Comparison of ENCODE assay signal across 13 cellular contexts in the genomic region with DNA sequence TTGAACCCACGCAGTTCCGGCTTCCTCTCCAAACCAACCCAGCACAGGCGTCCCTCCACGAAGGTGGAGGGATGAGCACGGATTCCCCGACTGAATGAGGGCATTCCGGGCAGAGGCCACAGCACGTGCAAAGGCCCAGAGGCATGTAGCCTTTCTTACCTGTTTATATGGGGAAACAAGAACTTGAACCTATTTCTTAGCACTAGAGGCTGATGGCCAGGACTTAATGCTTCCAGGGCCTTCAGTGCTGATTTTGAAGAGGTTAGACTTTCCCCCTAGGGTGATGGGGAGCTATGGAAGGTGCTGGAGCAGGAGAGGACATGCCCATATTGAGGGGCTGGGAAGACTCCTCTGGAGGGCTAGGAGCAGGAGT. TPM values are rescaled to one million over a fixed set of nuclear protein-coding genes. Genes with fewer than 3 reads are reported as not detected.
A peak's percentile ranks its signal among the peaks of the same experiment; 100 is the strongest.
DNase-seq lines count a peak whose midpoint lies in the region; ATAC-seq and TF ChIP-seq lines count a peak whose summit lies in the region.
"Had no signal": no experiment of that assay in that cellular context is flagged by ENCODE, and none has a peak within 500 bp of the region (broad histone marks: within the 10 kb centered on the region; RNA-seq: fewer than 3 reads in every experiment).

No MANE protein-coding gene starts in this region.

- no peak for ATAC-seq in activated T-cell treated with anti-CD3 and anti-CD28 coated beads, Interleukin-2, amount 50 U/mL, for 72 hours (replicated peaks in 1 of 2)
- no peak for ATAC-seq in central memory CD8-positive, alpha-beta T cell (replicated peaks; ENCODE audit: extremely low read depth, poor library complexity, severe bottlenecking)
- ATAC-seq in stimulated activated naive CD8-positive, alpha-beta T cell treated with anti-CD3 and anti-CD28 coated beads, Interleukin-15, amount 100 ng/mL, for 72 hours = no peak

- no peak for DNase-seq in activated T-cell treated with anti-CD3 and anti-CD28 coated beads, Interleukin-2, amount 50 U/mL, for 72 hours
- no peak for DNase-seq in activated T-cell treated with anti-CD3 and anti-CD28 coated beads, Interleukin-2, amount 50 U/mL, for 48 hours
- DNase-seq in central memory CD8-positive, alpha-beta T cell (ENCODE audit: low spot score in 2 of 2) = no peak
- no peak for DNase-seq in stimulated activated naive CD8-positive, alpha-beta T cell treated with anti-CD3 and anti-CD28 coated beads, Interleukin-15, amount 100 ng/mL, for 72 hours
- DNase-seq in NCI-H128 (lab: John Stamatoyannopoulos, UW; ENCODE audit: unreplicated experiment) (no peak), NCI-H146 (lab: John Stamatoyannopoulos, UW) (no peak), Ammon's horn (ENCODE audit: low spot score) (no peak)
- DNase-seq: ACHN, NCI-H1694 treated with DMSO at 0.1 percent for 48 hours had no signal

- H3K4me1 ChIP-seq in OCI-LY1 (ENCODE audit: insufficient read depth, low read length, severe bottlenecking) = peaks cover 54% of the 10 kb centered on the region

- H3K9me3 ChIP-seq in OCI-LY1 (ENCODE audit: low read length) = no peaks in the 10 kb centered on the region
- H3K9me3 ChIP-seq: ovary, tibial nerve had no signal

- H3K79me2 ChIP-seq in OCI-LY1 (ENCODE audit: insufficient read depth, low read length) = no peaks in the 10 kb centered on the region

- H3K4me3 Mint-ChIP-seq in activated T-cell treated with anti-CD3 and anti-CD28 coated beads, Interleukin-2, amount 50 U/mL, for 72 hours = peak overlapping the region; percentile 81 to 90
- H3K4me3 Mint-ChIP-seq in central memory CD8-positive, alpha-beta T cell = peak overlapping the region; percentile 78
- peak overlapping the region; percentile 90 to 96 for H3K4me3 Mint-ChIP-seq in stimulated activated naive CD8-positive, alpha-beta T cell treated with anti-CD3 and anti-CD28 coated beads, Interleukin-15, amount 100 ng/mL, for 72 hours

- H3K4me1 Mint-ChIP-seq in activated T-cell treated with anti-CD3 and anti-CD28 coated beads, Interleukin-2, amount 50 U/mL, for 72 hours (ENCODE audit: low read depth) = peaks cover 40% of the 10 kb centered on the region
- H3K4me1 Mint-ChIP-seq in central memory CD8-positive, alpha-beta T cell = peaks cover 31% of the 10 kb centered on the region
- H3K4me1 Mint-ChIP-seq in stimulated activated naive CD8-positive, alpha-beta T cell treated with anti-CD3 and anti-CD28 coated beads, Interleukin-15, amount 100 ng/mL, for 72 hours = peaks cover 50% of the 10 kb centered on the region

- no peaks in the 10 kb centered on the region for H3F3A ChIP-seq in OCI-LY1 (ENCODE audit: insufficient read depth, low read length)

- peak overlapping the region; percentile 64 for H3K9ac ChIP-seq in OCI-LY1 (ENCODE audit: low read length)

- H3K36me3 ChIP-seq in OCI-LY1 (ENCODE audit: insufficient read depth, low read length) = 0 out of 2 replicates have a peak, but pooled peaks cover 4% of the 10 kb centered on the region
- H3K36me3 ChIP-seq: ovary, tibial nerve had no signal

- no peaks in the 10 kb centered on the region for H4K20me1 ChIP-seq in OCI-LY1 (ENCODE audit: insufficient read depth, low read length)

- no peak overlapping the region for H2AFZ ChIP-seq in OCI-LY1 (ENCODE audit: low read length)

- H3K27me3 Mint-ChIP-seq in activated T-cell treated with anti-CD3 and anti-CD28 coated beads, Interleukin-2, amount 50 U/mL, for 72 hours (ENCODE audit: low read depth) = no peaks in the 10 kb centered on the region
- no peaks in the 10 kb centered on the region for H3K27me3 Mint-ChIP-seq in central memory CD8-positive, alpha-beta T cell
- no peaks in the 10 kb centered on the region for H3K27me3 Mint-ChIP-seq in stimulated activated naive CD8-positive, alpha-beta T cell treated with anti-CD3 and anti-CD28 coated beads, Interleukin-15, amount 100 ng/mL, for 72 hours

- no peaks in the 10 kb centered on the region for H3K9me3 Mint-ChIP-seq in activated T-cell treated with anti-CD3 and anti-CD28 coated beads, Interleukin-2, amount 50 U/mL, for 72 hours
- H3K9me3 Mint-ChIP-seq in central memory CD8-positive, alpha-beta T cell = no peaks in the 10 kb centered on the region
- H3K9me3 Mint-ChIP-seq in stimulated activated naive CD8-positive, alpha-beta T cell treated with anti-CD3 and anti-CD28 coated beads, Interleukin-15, amount 100 ng/mL, for 72 hours = no peaks in the 10 kb centered on the region

- H3K27ac Mint-ChIP-seq in activated T-cell treated with anti-CD3 and anti-CD28 coated beads, Interleukin-2, amount 50 U/mL, for 72 hours = no peak overlapping the region
- peak overlapping the region; percentile 89 for H3K27ac Mint-ChIP-seq in central memory CD8-positive, alpha-beta T cell (ENCODE audit: low read depth)
- H3K27ac Mint-ChIP-seq in stimulated activated naive CD8-positive, alpha-beta T cell treated with anti-CD3 and anti-CD28 coated beads, Interleukin-15, amount 100 ng/mL, for 72 hours = peak overlapping the region in 1 of 2 donors; percentile 92

- H3K4me2 ChIP-seq in OCI-LY1 (ENCODE audit: low read length) = peak overlapping the region; percentile 85

- no peaks in the 10 kb centered on the region for H3K9me2 ChIP-seq in OCI-LY1 (ENCODE audit: low read depth, low read length)

- peak overlapping the region; percentile 87 for H3K27ac ChIP-seq in OCI-LY1 (ENCODE audit: low read depth, low read length, poor library complexity, severe bottlenecking)
- H3K27ac ChIP-seq: ovary had no signal

- no peaks in the 10 kb centered on the region for H3K27me3 ChIP-seq in OCI-LY1 (ENCODE audit: insufficient read depth, low read length)
- H3K27me3 ChIP-seq: ovary had no signal

- H3K36me3 Mint-ChIP-seq in activated T-cell treated with anti-CD3 and anti-CD28 coated beads, Interleukin-2, amount 50 U/mL, for 72 hours (ENCODE audit: insufficient read depth in 2 of 2) = no peaks in the 10 kb centered on the region
- H3K36me3 Mint-ChIP-seq in central memory CD8-positive, alpha-beta T cell (ENCODE audit: insufficient read depth) = peaks cover 5% of the 10 kb centered on the region

- no peak for TF ChIP-seq CTCF in OCI-LY1 (IDR thresholded peaks at IDR 0.05; ENCODE audit: low read length)

- H3K4me3 ChIP-seq in OCI-LY1 (ENCODE audit: low read depth, low read length, poor library complexity, severe bottlenecking) = peak overlapping the region; percentile 85
- H3K4me3 ChIP-seq: lung, ovary had no signal

RNA-seq across cellular contexts. Expression of a gene that starts 2.0 kb away (rescaled TPM):
- total RNA-seq in activated T-cell treated with anti-CD3 and anti-CD28 coated beads, Interleukin-2, amount 50 U/mL, for 72 hours = 10 to 100 TPM; 22.4 to 23.2 TPM

RNA-seq across cellular contexts. Expression of a gene that starts 12.9 kb away (rescaled TPM):
- total RNA-seq in activated T-cell treated with anti-CD3 and anti-CD28 coated beads, Interleukin-2, amount 50 U/mL, for 72 hours = 10 to 100 TPM; 13.4 to 20.4 TPM

RNA-seq across cellular contexts. Expression of a gene that starts 53.4 kb away (rescaled TPM):
- total RNA-seq in activated T-cell treated with anti-CD3 and anti-CD28 coated beads, Interleukin-2, amount 50 U/mL, for 72 hours = 10 to 100 TPM; 13.3 to 15.4 TPM
